12 cellular contexts compared by ENCODE assay signal in the genomic region with DNA sequence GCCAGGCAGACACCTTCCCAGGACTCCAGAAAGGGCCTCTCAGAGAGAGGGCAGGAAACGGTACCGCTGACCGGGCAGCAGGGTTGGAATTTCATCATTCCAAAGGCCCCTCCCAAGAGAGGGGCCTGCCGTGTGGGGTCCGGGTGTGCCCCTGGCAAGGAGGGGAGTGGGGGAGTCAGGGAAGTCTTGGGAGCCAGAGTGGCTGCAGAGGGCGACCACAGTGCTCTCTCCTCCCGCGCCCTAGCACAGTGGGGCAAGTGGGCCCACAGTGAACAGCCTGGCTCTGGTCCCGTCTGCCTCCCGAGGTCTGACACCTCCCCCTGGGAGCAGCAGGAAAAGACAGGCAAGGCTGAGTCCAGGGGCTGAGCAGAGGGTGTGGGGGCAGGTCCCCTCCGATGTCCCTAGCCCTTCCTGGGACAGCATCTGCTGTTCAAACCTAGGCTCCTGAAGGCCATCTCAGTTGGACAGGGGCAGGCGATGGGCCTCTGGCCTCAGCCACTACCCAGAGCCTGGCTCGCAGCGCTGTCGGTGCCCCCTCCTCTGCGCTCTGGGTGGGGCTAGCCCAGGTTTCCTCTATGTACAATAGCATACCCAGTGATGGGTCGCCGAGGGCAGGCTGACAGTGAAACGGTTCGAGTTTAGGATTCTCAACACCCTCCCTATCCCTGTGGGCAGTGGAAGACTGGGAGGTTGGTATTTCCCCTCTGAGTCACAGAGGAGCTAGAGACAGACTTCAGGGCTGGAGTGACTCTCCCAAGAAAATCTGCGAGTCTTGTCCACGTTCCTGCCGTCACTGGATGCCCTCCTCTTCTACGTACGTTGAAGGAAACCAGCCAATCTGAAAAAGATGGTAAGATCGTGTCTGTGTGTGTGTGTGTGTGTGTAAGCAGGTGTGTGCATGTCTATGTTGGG.
DNase-seq lines count a peak whose midpoint lies in the region; FAIRE-seq and TF ChIP-seq lines count a peak whose summit lies in the region.
"Had no signal": no experiment of that assay in that cellular context is flagged by ENCODE, and none has a peak within 500 bp of the region (broad histone marks: within the 10 kb centered on the region; RNA-seq: fewer than 3 reads in every experiment).

No MANE protein-coding gene starts in this region.

- DNase-seq in AG08395 (ENCODE audit: low spot score), result peak; percentile 59
- peak; percentile 59 for DNase-seq in H54 (ENCODE audit: insufficient read length, low spot score)
- DNase-seq in ecto neural progenitor cell (ENCODE audit: low spot score), result peak; percentile 35
- DNase-seq in non-pigmented ciliary epithelial cell (ENCODE audit: low read depth), result peak; percentile 6
- no peak for DNase-seq in T-helper 2 cell treated with Interferon-gamma antibody and Interleukin-4, amounts not matched to agents 5 μg/mL and 100 μg/mL, for 36 hours (ENCODE audit: low spot score)
- DNase-seq in COLO829 (ENCODE audit: low spot score), result no peak
- no peak for DNase-seq in KG1 (lab: John Stamatoyannopoulos, UW)
- no peak for DNase-seq in NCI-H748 (lab: John Stamatoyannopoulos, UW; ENCODE audit: unreplicated experiment)
- DNase-seq: MV-4-11, NCI-H2171 had no signal

- H3K36me3 Mint-ChIP-seq in T-helper 2 cell treated with Interferon-gamma antibody and Interleukin-4, amounts not matched to agents 5 μg/mL and 100 μg/mL, for 36 hours (ENCODE audit: low read depth), result no peaks in the 10 kb centered on the region

- H3K27ac Mint-ChIP-seq in T-helper 2 cell treated with Interferon-gamma antibody and Interleukin-4, amounts not matched to agents 5 μg/mL and 100 μg/mL, for 36 hours, result no peak overlapping the region
- H3K27ac Mint-ChIP-seq: dendritic cell treated with granulocyte-macrophage colony-stimulating factor and Interleukin-4, amounts not matched to agents 40 ng/mL and 50 ng/mL, for 4 days had no signal

- no peaks in the 10 kb centered on the region for H3K27me3 Mint-ChIP-seq in T-helper 2 cell treated with Interferon-gamma antibody and Interleukin-4, amounts not matched to agents 5 μg/mL and 100 μg/mL, for 36 hours (ENCODE audit: low read depth)
- H3K27me3 Mint-ChIP-seq: dendritic cell treated with granulocyte-macrophage colony-stimulating factor and Interleukin-4, amounts not matched to agents 40 ng/mL and 50 ng/mL, for 4 days had no signal

- peaks cover 10% of the 10 kb centered on the region for H3K9me3 Mint-ChIP-seq in T-helper 2 cell treated with Interferon-gamma antibody and Interleukin-4, amounts not matched to agents 5 μg/mL and 100 μg/mL, for 36 hours

- no peak for FAIRE-seq in H54 (lab: Jason Lieb, UNC)
- FAIRE-seq: GM12891 had no signal

- H3K4me3 Mint-ChIP-seq in T-helper 2 cell treated with Interferon-gamma antibody and Interleukin-4, amounts not matched to agents 5 μg/mL and 100 μg/mL, for 36 hours, result no peak overlapping the region
- H3K4me3 Mint-ChIP-seq: dendritic cell treated with granulocyte-macrophage colony-stimulating factor and Interleukin-4, amounts not matched to agents 40 ng/mL and 50 ng/mL, for 4 days had no signal

- H3K4me1 Mint-ChIP-seq in T-helper 2 cell treated with Interferon-gamma antibody and Interleukin-4, amounts not matched to agents 5 μg/mL and 100 μg/mL, for 36 hours (ENCODE audit: low read depth), result no peaks in the 10 kb centered on the region

- TF ChIP-seq POLR2A in H54 (IDR thresholded peaks at IDR 0.05; ENCODE audit: low read depth, low read length), result no peak

Comparison
In these comparisons a context has a peak if more than half of its experiments do, and no peak if none do; other contexts are left out.
1. DNase-seq: peak in AG08395 (single experiment), H54 (single experiment), ecto neural progenitor cell (single experiment) and non-pigmented ciliary epithelial cell (single experiment); none in T-helper 2 cell treated with Interferon-gamma antibody and Interleukin-4, amounts not matched to agents 5 μg/mL and 100 μg/mL, for 36 hours (single experiment), COLO829 (single experiment), KG1 (single experiment) and NCI-H748 (single experiment).